26 cellular contexts compared by ENCODE assay signal in genomic region chr2:177887722-177888121, GRCh38.
"Had no signal": no experiment of that assay in that cellular context is flagged by ENCODE, and none has a peak within 500 bp of the region (broad histone marks: within the 10 kb centered on the region; RNA-seq: fewer than 3 reads in every experiment).

No MANE protein-coding gene starts in this region.

- H3K36me3 ChIP-seq: colonic mucosa, esophagus squamous epithelium, gastroesophageal sphincter, heart left ventricle, left lung, lower lobe of right lung had no signal

- ATAC-seq: effector memory CD8-positive, alpha-beta T cell; esophagus mucosa; gastroesophageal sphincter; heart left ventricle; left colon; left lung; left ventricle myocardium superior; lower lobe of right lung; mucosa of descending colon had no signal

- H3K4me1 ChIP-seq: colonic mucosa, esophagus squamous epithelium, gastroesophageal sphincter, left lung, lower lobe of right lung had no signal

- H3K27ac ChIP-seq: colonic mucosa, epithelial cell of prostate, esophagus squamous epithelium, gastroesophageal sphincter, hepatocyte, left lung, lower lobe of right lung had no signal

- DNase-seq: cerebellar nuclear complex; colonic mucosa; cortex of kidney; effector CD8-positive, alpha-beta T cell; effector memory CD8-positive, alpha-beta T cell; endodermal cell; erythroblast; esophagus squamous epithelium; foreskin fibroblast; foreskin melanocyte; heart left ventricle; hypothalamus; immature natural killer cell; islet precursor cell; kidney; kidney glomerular epithelial cell; left colon; left lung; left ventricle myocardium superior; lower lobe of right lung; mesenchymal stem cell; mucosa of descending colon had no signal

- H3K27me3 ChIP-seq: colonic mucosa, esophagus squamous epithelium, heart left ventricle, hepatocyte, left lung had no signal

- H3K4me3 ChIP-seq: colonic mucosa, esophagus squamous epithelium, gastroesophageal sphincter, heart left ventricle, hepatocyte, left lung, lower lobe of right lung, mucosa of descending colon had no signal

- H3K9me3 ChIP-seq: colonic mucosa, esophagus squamous epithelium, gastroesophageal sphincter, heart left ventricle, left lung, lower lobe of right lung, mucosa of descending colon had no signal
